ENCODE assay signal across 8 cellular contexts in genomic region chr20:31707994-31708744, GRCh38. TPM values are rescaled to one million over a fixed set of nuclear protein-coding genes. Genes with fewer than 3 reads are reported as not detected.
DNase-seq lines count a peak whose midpoint lies in the region; ATAC-seq, FAIRE-seq and TF ChIP-seq lines count a peak whose summit lies in the region.

No MANE protein-coding gene starts in this region.

- peak overlapping the region; percentile 34; the same call in 1 of the 2 replicates for H3K27ac ChIP-seq in Panc1 (ENCODE audit: low read length)
- peak overlapping the region; percentile 66 for H3K27ac ChIP-seq in subcutaneous abdominal adipose tissue (ENCODE audit: low read depth, low read length)

- H3K4me1 ChIP-seq in Panc1 (ENCODE audit: control insufficient read depth, insufficient read depth, low read length) (peaks cover 61% of the 10 kb centered on the region), subcutaneous abdominal adipose tissue (ENCODE audit: control insufficient read depth in 5 of 5, insufficient read depth in 5 of 5, low read length in 5 of 5) (peaks cover 17 to 77% (median 72%) of the 10 kb centered on the region in 5 donors)

- H3K27me3 ChIP-seq in Panc1 (ENCODE audit: control insufficient read depth, insufficient read depth, low read length) (no peaks in the 10 kb centered on the region), subcutaneous abdominal adipose tissue (ENCODE audit: control insufficient read depth in 5 of 5, insufficient read depth in 4 of 5, low read length in 5 of 5) (no peaks in the 10 kb centered on the region)

- H3K9me3 ChIP-seq in Panc1 (ENCODE audit: control insufficient read depth, insufficient read depth, low read depth, low read length) (no peaks in the 10 kb centered on the region), subcutaneous abdominal adipose tissue (ENCODE audit: control insufficient read depth in 5 of 5, low read length in 5 of 5) (no peaks in the 10 kb centered on the region)

- no peak for FAIRE-seq in D721Med (lab: Jason Lieb, UNC)

- intact Hi-C loops in Panc1 (cut with micrococcal nuclease; ENCODE audit: unreplicated experiment) (no loop called here), Right ventricle myocardium superior (cut with DNase I) (no loop called here)

- H3K36me3 ChIP-seq in Panc1 (ENCODE audit: control insufficient read depth, insufficient read depth, low read length), result peaks cover 12% of the 10 kb centered on the region; the same call in 1 of the 2 replicates
- H3K36me3 ChIP-seq in subcutaneous abdominal adipose tissue (ENCODE audit: control insufficient read depth in 5 of 5, insufficient read depth in 5 of 5, low read length in 5 of 5), result peaks cover 11 to 43% (median 25%) of the 10 kb centered on the region in 5 donors

- CTCF ChIA-PET in Panc1 (lab: Charles Lee) (interaction anchor here (0.5 to 1.2 kb wide), 3 partner anchors 15 to 47 kb away, joined by 3 read pairs; no protein-coding TSS in a partner anchor), GM10248 (lab: Yijun Ruan, JAX) (interaction anchor here (1.2 to 4.2 kb wide), 6 partner anchors 9 to 47 kb away, joined by 6 to 34 read pairs (median 10); partner anchors contain the start of gene BCL2L1)

- H3K9ac ChIP-seq in subcutaneous abdominal adipose tissue (ENCODE audit: low read length in 5 of 5), result no peak overlapping the region

- H3K4me3 ChIP-seq in Panc1 (ENCODE audit: low read depth in 2 of 2, low read length in 2 of 2) (no peak overlapping the region), subcutaneous abdominal adipose tissue (ENCODE audit: low read depth in 1 of 5, low read length in 5 of 5) (no peak overlapping the region)

- BruUV-seq in Panc1 (replicated peaks; lab: Mats Ljungman, UMichigan), result no TSS peak

- TF ChIP-seq CTCF in Panc1 (IDR thresholded peaks at IDR 0.05) (no peak), D721Med (IDR thresholded peaks at IDR 0.05; ENCODE audit: insufficient read depth, missing control alignments) (no peak), GM10248 (IDR thresholded peaks at IDR 0.05; ENCODE audit: control extremely low read depth, extremely low read depth, low read depth, missing control alignments) (no peak)

- in situ Hi-C loops in Panc1 (cut with HindIII; ENCODE audit: low pct_unique_long_range_greater_than_20kb, low sequenced_read_pairs), result no loop called here

- DNase-seq in SIG-M5 treated with dmso at 0.1 percent for 504 hours (lab: John Stamatoyannopoulos, UW; ENCODE audit: unreplicated experiment), result peak; percentile 26
- DNase-seq in SIG-M5 (lab: John Stamatoyannopoulos, UW), result no peak
- DNase-seq in Panc1 (ENCODE audit: low read depth, low spot score), result no peak
- peak; percentile 70 for DNase-seq in Right ventricle myocardium superior
- no peak for DNase-seq in D721Med (ENCODE audit: insufficient read length, low spot score)
- no peak for DNase-seq in stimulated activated CD4-positive, alpha-beta T cell treated with anti-CD3 and anti-CD28 coated beads, Interleukin-2, amount 100 ng/mL, for 24 hours
- no peak for DNase-seq in GM10248 (ENCODE audit: extremely low spot score)

- ATAC-seq in Panc1, result no peak
- ATAC-seq in Right ventricle myocardium superior (ENCODE audit: poor library complexity), result no peak

- POLR2A ChIA-PET in Panc1 (lab: Charles Lee) (interaction anchor here (0.6 kb wide), 1 partner anchor 718 kb away, joined by 4 read pairs; no protein-coding TSS in a partner anchor), GM10248 (lab: Yijun Ruan, JAX) (interaction anchor here (1.2 kb wide), 1 partner anchor 9 kb away, joined by 5 read pairs; no protein-coding TSS in a partner anchor)

RNA-seq across cellular contexts. Expression of gene BCL2L1, which starts 14.5 kb away (rescaled TPM):
- 150 TPM for total RNA-seq in Panc1 (2021; ENCODE audit: unreplicated experiment)
- 127 TPM for polyA plus RNA-seq in Panc1 (2012; ENCODE audit: insufficient read length)
- 48.7 TPM for total RNA-seq in Right ventricle myocardium superior

RNA-seq across cellular contexts. Expression of gene TPX2, which starts 30.9 kb away (rescaled TPM):
- 248 TPM for total RNA-seq in Panc1 (2021; ENCODE audit: unreplicated experiment)
- polyA plus RNA-seq in Panc1 (2012; ENCODE audit: insufficient read length), result 84.6 TPM
- 0.97 TPM for total RNA-seq in Right ventricle myocardium superior

Comparison
In these comparisons a context has a peak if more than half of its experiments do, and no peak if none do; other contexts are left out.
1. DNase-seq: peak in SIG-M5 treated with dmso at 0.1 percent for 504 hours (single experiment) and Right ventricle myocardium superior (single experiment); none in SIG-M5 (single experiment), Panc1 (single experiment), D721Med (single experiment), stimulated activated CD4-positive, alpha-beta T cell treated with anti-CD3 and anti-CD28 coated beads, Interleukin-2, amount 100 ng/mL, for 24 hours (0 of 2) and GM10248 (single experiment).
2. RNA of gene TPX2, which starts 30.9 kb away (total RNA-seq): 248 TPM in Panc1 (single experiment); 0.97 TPM in Right ventricle myocardium superior (single experiment); every median in the first group is over 100 times any median in the second.